ENCODE assay signal across 19 cellular contexts in the genomic region with DNA sequence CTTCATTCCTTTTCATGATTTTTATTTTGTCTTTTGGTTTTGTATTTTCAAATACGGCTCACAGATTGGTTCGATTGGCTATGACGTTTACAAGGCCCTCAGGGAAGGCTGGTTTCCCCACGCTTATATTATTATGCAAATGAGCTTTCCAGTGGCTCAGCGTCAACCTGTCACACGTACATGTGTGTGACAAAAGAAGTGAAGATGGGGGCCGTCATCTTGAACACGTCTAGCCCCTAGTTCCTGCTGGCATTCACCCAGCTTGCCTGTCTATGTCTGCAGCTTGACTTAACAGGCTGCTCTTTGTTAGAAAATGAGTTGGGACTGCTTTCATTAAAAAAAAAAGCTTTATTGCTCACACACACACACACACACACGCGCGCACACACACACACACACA.
DNase-seq lines count a peak whose midpoint lies in the region; ATAC-seq and TF ChIP-seq lines count a peak whose summit lies in the region.
"Had no signal": no experiment of that assay in that cellular context is flagged by ENCODE, and none has a peak within 500 bp of the region (broad histone marks: within the 10 kb centered on the region; RNA-seq: fewer than 3 reads in every experiment).

No MANE protein-coding gene starts in this region.

- H3K36me3 ChIP-seq in MM.1S (replicated peaks; ENCODE audit: insufficient read depth, low read length), result no peaks in the 10 kb centered on the region
- H3K36me3 ChIP-seq in neural progenitor cell, result no peaks in the 10 kb centered on the region
- H3K36me3 ChIP-seq: BLaER1 treated with 17β-estradiol and CSF1 and Interleukin-3, amounts not matched to agents 10 nM and 100 nM; SJSA1 had no signal

- H3K4me1 ChIP-seq in MM.1S (ENCODE audit: low read length) (no peaks in the 10 kb centered on the region), neural progenitor cell (no peaks in the 10 kb centered on the region)
- H3K4me1 ChIP-seq: A549; BLaER1 treated with 17β-estradiol and CSF1 and Interleukin-3, amounts not matched to agents 10 nM and 100 nM; SJSA1 had no signal

- no peaks in the 10 kb centered on the region for H3K9me2 ChIP-seq in MM.1S (replicated peaks; ENCODE audit: insufficient read depth, low read length)

- H3K36me3 Mint-ChIP-seq in neural progenitor cell, result no peaks in the 10 kb centered on the region
- H3K36me3 Mint-ChIP-seq in CD4-positive, alpha-beta T cell (ENCODE audit: low read depth), result no peaks in the 10 kb centered on the region
- H3K36me3 Mint-ChIP-seq: CD8-positive, alpha-beta memory T cell had no signal

- no peaks in the 10 kb centered on the region for H4K20me1 ChIP-seq in MM.1S (ENCODE audit: insufficient read depth, low read length)
- no peaks in the 10 kb centered on the region for H4K20me1 ChIP-seq in neural progenitor cell (ENCODE audit: low read depth)
- H4K20me1 ChIP-seq: BLaER1 treated with 17β-estradiol and CSF1 and Interleukin-3, amounts not matched to agents 10 nM and 100 nM had no signal

- CTCF ChIA-PET in CD4-positive, alpha-beta T cell (lab: Charles Lee), result no interaction called here

- intact Hi-C loops in CD4-positive, alpha-beta T cell (cut with DNase I, micrococcal nuclease), result no loop called here

- H3F3A ChIP-seq in MM.1S (ENCODE audit: insufficient read depth, low read length) (no peaks in the 10 kb centered on the region), neural progenitor cell (ENCODE audit: low read depth) (no peaks in the 10 kb centered on the region)

- no peak overlapping the region for H3K4me2 ChIP-seq in MM.1S (ENCODE audit: low read depth, low read length)
- H3K4me2 ChIP-seq in neural progenitor cell, result no peak overlapping the region
- H3K4me2 ChIP-seq: A549; BLaER1 treated with 17β-estradiol and CSF1 and Interleukin-3, amounts not matched to agents 10 nM and 100 nM had no signal

- no peak overlapping the region for H3K27ac ChIP-seq in MM.1S (ENCODE audit: low read length)
- H3K27ac ChIP-seq in neural progenitor cell, result no peak overlapping the region
- no peak overlapping the region for H3K27ac ChIP-seq in CD4-positive, alpha-beta T cell (ENCODE audit: low read depth, low read length)
- H3K27ac ChIP-seq: A549; BLaER1 treated with 17β-estradiol and CSF1 and Interleukin-3, amounts not matched to agents 10 nM and 100 nM; SJSA1 had no signal

- H3K27me3 Mint-ChIP-seq in neural progenitor cell (ENCODE audit: insufficient read depth, low read depth), result peaks cover 2% of the 10 kb centered on the region
- no peaks in the 10 kb centered on the region for H3K27me3 Mint-ChIP-seq in CD4-positive, alpha-beta T cell
- H3K27me3 Mint-ChIP-seq: CD8-positive, alpha-beta memory T cell had no signal

- H3K9ac ChIP-seq in MM.1S (ENCODE audit: low read length) (no peak overlapping the region), neural progenitor cell (no peak overlapping the region)
- H3K9ac ChIP-seq: BLaER1 treated with 17β-estradiol and CSF1 and Interleukin-3, amounts not matched to agents 10 nM and 100 nM had no signal

- H3K79me2 ChIP-seq in MM.1S (ENCODE audit: low read length) (no peaks in the 10 kb centered on the region), neural progenitor cell (ENCODE audit: low read depth) (no peaks in the 10 kb centered on the region)

- peaks cover 13% of the 10 kb centered on the region for H3K4me1 Mint-ChIP-seq in neural progenitor cell
- H3K4me1 Mint-ChIP-seq in CD4-positive, alpha-beta T cell (ENCODE audit: low read depth), result no peaks in the 10 kb centered on the region
- H3K4me1 Mint-ChIP-seq: CD8-positive, alpha-beta memory T cell had no signal

- no peaks in the 10 kb centered on the region for H3K27me3 ChIP-seq in MM.1S (replicated peaks; ENCODE audit: insufficient read depth, low read length)
- H3K27me3 ChIP-seq in neural progenitor cell, result no peaks in the 10 kb centered on the region
- no peaks in the 10 kb centered on the region for H3K27me3 ChIP-seq in CD4-positive, alpha-beta T cell (ENCODE audit: control insufficient read depth, insufficient read depth, low read length)
- H3K27me3 ChIP-seq: BLaER1 treated with 17β-estradiol and CSF1 and Interleukin-3, amounts not matched to agents 10 nM and 100 nM; SJSA1 had no signal

- POLR2A ChIA-PET in CD4-positive, alpha-beta T cell (lab: Charles Lee), result no interaction called here

- TF ChIP-seq CTCF in MM.1S (IDR thresholded peaks at IDR 0.05; ENCODE audit: low read length) (no peak), neural progenitor cell (IDR thresholded peaks at IDR 0.05) (no peak), foreskin fibroblast (IDR thresholded peaks at IDR 0.05; ENCODE audit: low read depth, low read length) (no peak)
- no peak for TF ChIP-seq CTCF in CD4-positive, alpha-beta T cell (IDR thresholded peaks at IDR 0.05)

- ATAC-seq in CD4-positive, alpha-beta T cell (ENCODE audit: poor library complexity), result no peak
- ATAC-seq: A549, Panc1 had no signal

- DNase-seq in ELF-1 (ENCODE audit: low read depth, low spot score), result peak; percentile 16
- no peak for DNase-seq in MM.1S
- DNase-seq in astrocyte of the hippocampus (ENCODE audit: low read depth, low spot score), result peak; percentile 30
- no peak for DNase-seq in neural progenitor cell (ENCODE audit: low spot score)
- DNase-seq in foreskin fibroblast, result no peak
- DNase-seq in epidermal melanocyte (ENCODE audit: insufficient read length, low spot score), result no peak
- no peak for DNase-seq in hepatic stellate cell (ENCODE audit: low spot score)
- no peak for DNase-seq in CD4-positive, alpha-beta T cell
- DNase-seq: CD8-positive, alpha-beta memory T cell; H9; Kasumi-1; NCI-H1105; NCI-H345; NCI-H524 treated with DMSO at 0.1 percent for 48 hours; SW 1271 had no signal

- peaks cover 3% of the 10 kb centered on the region for H3K9me3 Mint-ChIP-seq in neural progenitor cell
- H3K9me3 Mint-ChIP-seq in CD4-positive, alpha-beta T cell, result no peaks in the 10 kb centered on the region
- H3K9me3 Mint-ChIP-seq: H9 had no signal

- no peak overlapping the region for H3K4me3 ChIP-seq in MM.1S (ENCODE audit: low read length)
- H3K4me3 ChIP-seq in neural progenitor cell, result no peak overlapping the region
- no peak overlapping the region for H3K4me3 ChIP-seq in foreskin fibroblast (ENCODE audit: low read depth in 1 of 2, low read length in 2 of 2)
- H3K4me3 ChIP-seq: A549; BLaER1 treated with 17β-estradiol and CSF1 and Interleukin-3, amounts not matched to agents 10 nM and 100 nM; SJSA1 had no signal

- H3K27ac Mint-ChIP-seq in neural progenitor cell, result peak overlapping the region; percentile 9
- no peak overlapping the region for H3K27ac Mint-ChIP-seq in CD4-positive, alpha-beta T cell
- H3K27ac Mint-ChIP-seq: CD8-positive, alpha-beta memory T cell had no signal

- no peak overlapping the region for H3K4me3 Mint-ChIP-seq in neural progenitor cell
- no peak overlapping the region for H3K4me3 Mint-ChIP-seq in CD4-positive, alpha-beta T cell
- H3K4me3 Mint-ChIP-seq: CD8-positive, alpha-beta memory T cell; H9 had no signal

- H2AFZ ChIP-seq in MM.1S (ENCODE audit: low read length) (0 out of 2 replicates have a peak overlapping the region, but pooled peaks have one; percentile 14), neural progenitor cell (replicated peaks) (no peak overlapping the region)

- H3K9me3 ChIP-seq in MM.1S (replicated peaks; ENCODE audit: insufficient read depth, low read length) (no peaks in the 10 kb centered on the region), neural progenitor cell (ENCODE audit: low read depth) (no peaks in the 10 kb centered on the region)
- no peaks in the 10 kb centered on the region for H3K9me3 ChIP-seq in CD4-positive, alpha-beta T cell (ENCODE audit: control insufficient read depth, low read length)
- H3K9me3 ChIP-seq: A549; BLaER1 treated with 17β-estradiol and CSF1 and Interleukin-3, amounts not matched to agents 10 nM and 100 nM; SJSA1 had no signal

Comparison
In these comparisons a context has a peak if more than half of its experiments do, and no peak if none do; other contexts are left out.
1. DNase-seq: peak in ELF-1 (single experiment) and astrocyte of the hippocampus (single experiment); none in MM.1S (single experiment), neural progenitor cell (single experiment), foreskin fibroblast (0 of 2), epidermal melanocyte (single experiment), hepatic stellate cell (single experiment) and CD4-positive, alpha-beta T cell (0 of 10).